1 cellular context compared by ENCODE assay signal in the genomic region with DNA sequence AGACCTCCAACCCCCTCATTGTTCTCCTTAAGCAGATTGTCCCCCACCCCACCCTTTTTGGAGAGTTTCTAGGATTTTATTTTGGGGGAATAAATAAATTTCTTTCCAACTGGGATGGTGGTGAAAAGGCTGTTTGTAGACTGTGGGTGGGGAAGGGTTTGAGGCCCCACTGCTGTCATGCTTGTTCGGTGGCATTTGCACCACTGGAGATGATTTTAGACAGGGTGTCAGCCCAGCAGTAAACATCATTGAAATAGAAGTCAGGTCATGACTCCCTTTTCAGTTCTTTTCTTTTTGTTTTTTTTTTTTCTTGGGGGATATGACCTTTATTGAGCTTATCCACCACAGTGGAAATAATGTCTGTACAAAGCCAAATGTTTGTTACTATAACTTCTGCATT.
TF ChIP-seq lines count a peak whose summit lies in the region.

No MANE protein-coding gene starts in this region.

TF ChIP-seq in H1, 55 proteins besides CTCF, POLR2A, EP300 and RAD21:
- TF ChIP-seq CBX8 (IDR thresholded peaks at IDR 0.05; ENCODE audit: borderline replicate concordance, low read depth, low read length) (no peak), POLR2AphosphoS5 (IDR thresholded peaks at IDR 0.05; ENCODE audit: low read depth, low read length) (no peak), PHF8 (conservative IDR thresholded peaks at IDR 0.05; ENCODE audit: low read depth, low read length) (no peak), MAFK (IDR thresholded peaks at IDR 0.05; ENCODE audit: low read depth, low read length) (no peak), HDAC2 (IDR thresholded peaks at IDR 0.05; ENCODE audit: borderline replicate concordance in 1 of 2, low read depth in 2 of 2, low read length in 2 of 2) (no peak), TBP (IDR thresholded peaks at IDR 0.05; ENCODE audit: low read depth, low read length) (no peak), BCL11A (IDR thresholded peaks at IDR 0.05; ENCODE audit: low read depth in 2 of 2, low read length in 2 of 2) (no peak), RNF2 (IDR thresholded peaks at IDR 0.05; ENCODE audit: borderline replicate concordance, low read depth, low read length, missing control alignments, poor library complexity, severe bottlenecking) (no peak), RXRA (IDR thresholded peaks at IDR 0.05; ENCODE audit: insufficient read depth, low read depth, low read length) (no peak), TAF7 (optimal IDR thresholded peaks at IDR 0.05; ENCODE audit: borderline replicate concordance, low read depth, low read length) (no peak), EGR1 (IDR thresholded peaks at IDR 0.05; ENCODE audit: borderline replicate concordance, low read depth, low read length) (no peak), BRCA1 (IDR thresholded peaks at IDR 0.05; ENCODE audit: low read depth, low read length) (no peak), KDM5A (IDR thresholded peaks at IDR 0.05; ENCODE audit: low read length) (no peak), KDM4A (IDR thresholded peaks at IDR 0.05; ENCODE audit: low read depth, low read length, severe bottlenecking) (no peak), GTF2F1 (IDR thresholded peaks at IDR 0.05; ENCODE audit: borderline replicate concordance, low read depth, low read length) (no peak), ASH2L (IDR thresholded peaks at IDR 0.05; ENCODE audit: low read length) (no peak), CTBP2 (IDR thresholded peaks at IDR 0.05; ENCODE audit: borderline replicate concordance, insufficient read depth, insufficient read length, low read length) (no peak), CEBPB (IDR thresholded peaks at IDR 0.05; ENCODE audit: low read depth, low read length) (no peak)
- TF ChIP-seq, protein P1, sequence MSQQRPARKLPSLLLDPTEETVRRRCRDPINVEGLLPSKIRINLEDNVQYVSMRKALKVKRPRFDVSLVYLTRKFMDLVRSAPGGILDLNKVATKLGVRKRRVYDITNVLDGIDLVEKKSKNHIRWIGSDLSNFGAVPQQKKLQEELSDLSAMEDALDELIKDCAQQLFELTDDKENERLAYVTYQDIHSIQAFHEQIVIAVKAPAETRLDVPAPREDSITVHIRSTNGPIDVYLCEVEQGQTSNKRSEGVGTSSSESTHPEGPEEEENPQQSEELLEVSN (IDR thresholded peaks at IDR 0.05) = no peak
- TF ChIP-seq, protein P2, sequence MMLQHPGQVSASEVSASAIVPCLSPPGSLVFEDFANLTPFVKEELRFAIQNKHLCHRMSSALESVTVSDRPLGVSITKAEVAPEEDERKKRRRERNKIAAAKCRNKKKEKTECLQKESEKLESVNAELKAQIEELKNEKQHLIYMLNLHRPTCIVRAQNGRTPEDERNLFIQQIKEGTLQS (IDR thresholded peaks at IDR 0.05; ENCODE audit: insufficient read depth, low read depth, low read length) = no peak
TF ChIP-seq in H1: peak in this region for 0.
